Comparison of ENCODE assay signal across 8 cellular contexts in genomic region chr16:28923652-28924398, GRCh38. TPM values are rescaled to one million over a fixed set of nuclear protein-coding genes. Genes with fewer than 3 reads are reported as not detected.
DNase-seq lines count a peak whose midpoint lies in the region; ATAC-seq and FAIRE-seq lines count a peak whose summit lies in the region.

No MANE protein-coding gene starts in this region.

- FAIRE-seq in urothelium cell line (lab: Jason Lieb, UNC), result no peak

- H3K9me3 ChIP-seq in HUES64 (ENCODE audit: insufficient read depth, low read depth, low read length), result no peaks in the 10 kb centered on the region
- no peaks in the 10 kb centered on the region for H3K9me3 ChIP-seq in mucosa of rectum (ENCODE audit: control insufficient read depth in 2 of 2, low read length in 2 of 2)

- DNase-seq in urothelium cell line (ENCODE audit: low spot score) (no peak), NCI-H69 (lab: John Stamatoyannopoulos, UW) (no peak)
- no peak for DNase-seq in stimulated activated CD4-positive, alpha-beta T cell treated with anti-CD3 and anti-CD28 coated beads, Interleukin-12 subunit alpha, Interleukin-12 subunit beta, amount 100 ng/mL, for 4 hours

- ATAC-seq in GM18502 (IDR thresholded peaks at IDR 0.05; ENCODE audit: poor library complexity, unreplicated experiment) (peak; percentile 58), GM21515 (IDR thresholded peaks at IDR 0.05; ENCODE audit: unreplicated experiment) (peak; percentile 48)

- H3K27ac ChIP-seq in HUES64 (ENCODE audit: low read depth, low read length), result peak overlapping the region; percentile 40; the same call in 1 of the 2 replicates
- peak overlapping the region; percentile 96 for H3K27ac ChIP-seq in angular gyrus (ENCODE audit: low read depth, low read length)
- H3K27ac ChIP-seq in mucosa of rectum (ENCODE audit: low read depth in 2 of 2, low read length in 2 of 2), result peak overlapping the region; percentile 99 to 100

- no peaks in the 10 kb centered on the region for H3K27me3 ChIP-seq in HUES64 (ENCODE audit: insufficient read depth, low read length)
- H3K27me3 ChIP-seq in mucosa of rectum (ENCODE audit: control insufficient read depth in 2 of 2, insufficient read depth in 2 of 2, low read length in 2 of 2), result no peaks in the 10 kb centered on the region

- peaks cover 8% of the 10 kb centered on the region for H3K36me3 ChIP-seq in HUES64 (ENCODE audit: insufficient read depth, low read length)
- peaks cover 11 to 15% of the 10 kb centered on the region in 2 donors for H3K36me3 ChIP-seq in mucosa of rectum (ENCODE audit: control insufficient read depth in 2 of 2, insufficient read depth in 2 of 2, low read length in 2 of 2)

- H3K4me1 ChIP-seq in HUES64 (ENCODE audit: insufficient read depth, low read length) (peaks cover 3% of the 10 kb centered on the region; the same call in 1 of the 2 replicates), mucosa of rectum (ENCODE audit: control insufficient read depth in 2 of 2, insufficient read depth in 2 of 2, low read length in 2 of 2) (peaks cover 14 to 16% of the 10 kb centered on the region in 2 donors)

- WGBS in HUES64, result 78% methylated on average over 12 of the region's 13 CpGs

- H3K9ac ChIP-seq in HUES64 (ENCODE audit: low read depth, low read length) (peak overlapping the region; percentile 17; the same call in 1 of the 2 replicates), mucosa of rectum (ENCODE audit: low read depth in 1 of 2, low read length in 2 of 2) (peak overlapping the region; percentile 66 to 70)

- H3K4me3 ChIP-seq in HUES64 (ENCODE audit: low read length) (peak overlapping the region; percentile 88), mucosa of rectum (ENCODE audit: low read length in 2 of 2) (peak overlapping the region; percentile 66 to 81)

RNA-seq across cellular contexts. Expression of gene RABEP2, which starts 1.2 kb away (rescaled TPM):
- 7.6 TPM for polyA plus RNA-seq in HUES64 (2013, experiment 1 of 2)
- polyA plus RNA-seq in HUES64 (2013, experiment 2 of 2), result 6.0 TPM

RNA-seq across cellular contexts. Expression of gene CD19, which starts 7.9 kb away (rescaled TPM):
- not detected for polyA plus RNA-seq in HUES64 (2013, experiment 1 of 2)
- not detected for polyA plus RNA-seq in HUES64 (2013, experiment 2 of 2)

RNA-seq across cellular contexts. Expression of gene NFATC2IP, which starts 26.9 kb away (rescaled TPM):
- 38.7 TPM for polyA plus RNA-seq in HUES64 (2013, experiment 1 of 2)
- 31.4 TPM for polyA plus RNA-seq in HUES64 (2013, experiment 2 of 2)

RNA-seq across cellular contexts. Expression of gene ATP2A1, which starts 45.5 kb away (rescaled TPM):
- 1.2 TPM for polyA plus RNA-seq in HUES64 (2013, experiment 1 of 2)
- polyA plus RNA-seq in HUES64 (2013, experiment 2 of 2), result 1.1 TPM

RNA-seq across cellular contexts. Expression of gene SPNS1, which starts 50.8 kb away (rescaled TPM):
- polyA plus RNA-seq in HUES64 (2013, experiment 1 of 2), result 29.0 TPM
- polyA plus RNA-seq in HUES64 (2013, experiment 2 of 2), result 23.8 TPM

Comparison
In these comparisons a context has a peak if more than half of its experiments do, and no peak if none do; other contexts are left out.
1. H3K27ac ChIP-seq: peak in every context shown above with its lines; median percentile 100 in mucosa of rectum; 96 in angular gyrus; 40 in HUES64.